In the genomic region with DNA sequence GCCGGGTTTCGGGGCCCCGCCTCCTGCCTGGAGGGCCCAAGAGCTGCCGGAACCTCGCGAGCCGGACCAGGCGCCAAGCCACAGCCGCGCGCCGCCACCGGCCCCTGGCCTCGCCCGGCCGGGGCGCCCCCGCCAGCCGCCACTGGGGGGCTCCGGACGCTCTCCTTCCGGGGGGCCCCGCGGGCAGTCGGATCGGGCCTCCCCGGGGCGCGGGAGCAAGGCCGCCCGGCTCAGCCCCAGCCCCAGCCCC, we compare ENCODE assay signal across 8 cellular contexts. TPM values are rescaled to one million over a fixed set of nuclear protein-coding genes. Genes with fewer than 3 reads are reported as not detected.
DNase-seq lines count a peak whose midpoint lies in the region; ATAC-seq lines count a peak whose summit lies in the region.

No MANE protein-coding gene starts in this region.

- no peak for ATAC-seq in GM21737 (IDR thresholded peaks at IDR 0.05; ENCODE audit: unreplicated experiment)

- peak overlapping the region; percentile 98 for H3K27ac ChIP-seq in adipose tissue (ENCODE audit: low read depth, low read length)
- peak overlapping the region; percentile 97 for H3K27ac ChIP-seq in rectal smooth muscle tissue (ENCODE audit: low read depth, low read length)

- peak overlapping the region; percentile 62 for H3K4me3 ChIP-seq in rectal smooth muscle tissue (ENCODE audit: low read length)

- 0 to 1% (median 0%) methylated on average over 17 to 30 of the region's 31 CpGs for WGBS in adipose tissue, 3 donors

- DNase-seq in NOMO-1 (lab: John Stamatoyannopoulos, UW; ENCODE audit: unreplicated experiment in 2 of 2) (peak; percentile 79 to 85), NOMO-1 treated with DMSO at 0.1 percent for 48 hours (lab: John Stamatoyannopoulos, UW; ENCODE audit: unreplicated experiment) (no peak), HCEC 1CT (peak; percentile 87), NCI-H2196 (lab: John Stamatoyannopoulos, UW; ENCODE audit: unreplicated experiment) (peak; percentile 89), hepatic stellate cell (ENCODE audit: low spot score) (peak; percentile 85)

- H3K27me3 ChIP-seq in rectal smooth muscle tissue (ENCODE audit: control insufficient read depth, insufficient read depth, low read length) = no peaks in the 10 kb centered on the region

- peak overlapping the region; percentile 24 for H3K9ac ChIP-seq in rectal smooth muscle tissue (ENCODE audit: low read length)

- no peaks in the 10 kb centered on the region for H3K36me3 ChIP-seq in rectal smooth muscle tissue (ENCODE audit: control insufficient read depth, insufficient read depth, low read length)

- H3K4me1 ChIP-seq in rectal smooth muscle tissue (ENCODE audit: control insufficient read depth, insufficient read depth, low read length) = peaks cover 8% of the 10 kb centered on the region

RNA-seq across cellular contexts. Expression of a gene that starts 17.4 kb away (rescaled TPM):
- polyA plus RNA-seq in adipose tissue = 10 to 100 TPM in 2 of 3 donors, 1 to 10 TPM in 1; 4.2 to 12.5 (median 10.9) TPM

RNA-seq across cellular contexts. Expression of a gene that starts 45.9 kb away (rescaled TPM):
- 1 to 10 TPM in 1 of 3 donors, under 1 TPM in 2; 0.34 to 1.5 (median 0.55) TPM for polyA plus RNA-seq in adipose tissue
